ENCODE assay signal across 23 cellular contexts in the genomic region with DNA sequence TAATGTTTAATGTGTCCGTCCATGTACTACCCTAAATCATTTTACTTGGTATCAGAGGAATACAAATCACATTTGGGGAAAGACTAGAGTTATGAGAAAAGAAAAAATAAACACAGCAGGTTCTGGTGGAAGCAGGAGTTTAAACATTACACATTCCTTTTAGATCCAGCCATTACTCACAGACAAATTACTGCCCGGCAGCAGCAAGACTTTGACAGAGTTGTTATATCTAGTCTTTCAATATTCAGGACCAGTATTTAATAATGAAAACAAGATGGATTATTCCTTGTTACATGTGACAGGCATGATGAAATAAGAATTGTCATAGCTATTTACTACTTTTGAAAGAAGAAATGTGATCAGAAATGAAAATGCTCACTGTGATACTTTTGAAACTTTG.
"Had no signal": no experiment of that assay in that cellular context is flagged by ENCODE, and none has a peak within 500 bp of the region (broad histone marks: within the 10 kb centered on the region; RNA-seq: fewer than 3 reads in every experiment).

No MANE protein-coding gene starts in this region.

- ATAC-seq: activated CD8-positive, alpha-beta T cell treated with anti-CD3 and anti-CD28 coated beads, Interleukin-2, amount 10 ng/mL, durations not matched to agents 7 days and 5 days; activated naive CD4-positive, alpha-beta T cell treated with anti-CD3 and anti-CD28 coated beads, Interleukin-2, amount 50 U/mL, for 72 hours; heart right ventricle; lower lobe of right lung; naive thymus-derived CD8-positive, alpha-beta T cell had no signal

- H3K36me3 ChIP-seq: adrenal gland, ascending aorta, brain microvascular endothelial cell, esophagus squamous epithelium, heart right ventricle, lower lobe of right lung, neural progenitor cell, sigmoid colon, uterus, WERI-Rb-1 had no signal

- DNase-seq: activated CD4-positive, alpha-beta T cell treated with anti-CD3 and anti-CD28 coated beads for 1 hour; activated CD4-positive, alpha-beta T cell treated with anti-CD3 and anti-CD28 coated beads, Interleukin-2, amount 50 U/mL, for 1 hour; activated CD8-positive, alpha-beta T cell treated with anti-CD3 and anti-CD28 coated beads, Interleukin-2, amount 10 ng/mL, durations not matched to agents 7 days and 5 days; adrenal gland; brain microvascular endothelial cell; caudate nucleus; effector memory CD4-positive, alpha-beta T cell; esophagus squamous epithelium; heart right ventricle; kidney; lower lobe of right lung; naive thymus-derived CD8-positive, alpha-beta T cell; retina; sigmoid colon; stimulated activated CD4-positive, alpha-beta T cell treated with anti-CD3 and anti-CD28 coated beads, Interleukin-4, amount 100 ng/mL, for 1 hour; stimulated activated naive CD4-positive, alpha-beta T cell; testis; trophoblast cell; uterus; WERI-Rb-1 had no signal

- H3K9me3 ChIP-seq: adrenal gland, ascending aorta, esophagus squamous epithelium, heart right ventricle, lower lobe of right lung, sigmoid colon, testis, uterus had no signal

- H3K27ac ChIP-seq: adrenal gland, ascending aorta, brain microvascular endothelial cell, esophagus squamous epithelium, heart right ventricle, lower lobe of right lung, neural progenitor cell, sigmoid colon, testis, uterus, WERI-Rb-1 had no signal

- H3K4me3 ChIP-seq: adrenal gland, ascending aorta, esophagus squamous epithelium, heart right ventricle, lower lobe of right lung, neural progenitor cell, sigmoid colon, testis, uterus had no signal

- H2AFZ ChIP-seq: neural progenitor cell had no signal

- H3K4me2 ChIP-seq: neural progenitor cell had no signal

- H3K4me1 ChIP-seq: adrenal gland, ascending aorta, esophagus squamous epithelium, heart right ventricle, lower lobe of right lung, neural progenitor cell, sigmoid colon, testis, uterus had no signal

- H3K27me3 ChIP-seq: adrenal gland, ascending aorta, brain microvascular endothelial cell, esophagus squamous epithelium, heart right ventricle, neural progenitor cell, sigmoid colon, testis, uterus had no signal

- H3K9ac ChIP-seq: neural progenitor cell had no signal
